In the genomic region with DNA sequence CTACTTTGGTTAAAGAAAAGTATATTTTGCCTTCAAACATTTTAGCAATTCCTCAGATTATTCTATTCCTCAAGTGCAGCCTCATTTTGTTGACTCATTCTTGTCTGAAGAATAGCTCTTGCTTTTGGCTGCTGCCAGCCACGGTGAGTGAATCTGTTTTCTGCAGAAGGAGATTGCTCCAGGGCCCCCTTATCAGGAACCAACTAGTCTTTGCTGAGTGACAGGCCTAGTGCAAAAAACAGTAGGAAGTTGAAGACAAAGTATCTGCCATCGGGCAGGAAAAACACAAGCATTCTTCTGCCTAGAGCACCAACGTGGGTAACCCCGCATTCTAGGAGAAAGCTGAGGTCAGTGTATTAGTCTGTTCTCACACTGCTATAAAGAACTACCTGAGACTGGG, we compare ENCODE assay signal across 29 cellular contexts. TPM values are rescaled to one million over a fixed set of nuclear protein-coding genes. Genes with fewer than 3 reads are reported as not detected.
"Had no signal": no experiment of that assay in that cellular context is flagged by ENCODE, and none has a peak within 500 bp of the region (broad histone marks: within the 10 kb centered on the region; RNA-seq: fewer than 3 reads in every experiment).

No MANE protein-coding gene starts in this region.

- H3K4me1 ChIP-seq: ascending aorta had no signal

- H3K9me3 ChIP-seq: ascending aorta had no signal

- H3K4me2 ChIP-seq: KMS-11 had no signal

- H3K9ac ChIP-seq: KMS-11 had no signal

- H3K36me3 ChIP-seq: ascending aorta had no signal

- H3K27me3 ChIP-seq: ascending aorta had no signal

- H3K4me3 ChIP-seq: ascending aorta had no signal

- ATAC-seq: activated CD8-positive, alpha-beta T cell treated with anti-CD3 and anti-CD28 coated beads for 36 hours; activated T-cell treated with anti-CD3 and anti-CD28 coated beads, Interleukin-2, amount 50 U/mL, for 72 hours; activated T-helper 17 cell treated with anti-CD3 and anti-CD28 coated beads, Interleukin-2, amount 50 U/mL, for 72 hours had no signal

- H3K27ac ChIP-seq: ascending aorta, KMS-11, VCaP had no signal

- DNase-seq: activated B cell treated with CpG ODN at 0.5 μM for 24 hours; activated CD4-positive, alpha-beta T cell treated with anti-CD3 and anti-CD28 coated beads for 1 hour; activated CD4-positive, alpha-beta T cell treated with anti-CD3 and anti-CD28 coated beads for 48 hours; activated CD8-positive, alpha-beta T cell treated with anti-CD3 and anti-CD28 coated beads for 36 hours; activated effector memory CD4-positive, alpha-beta T cell treated with anti-CD3 and anti-CD28 coated beads, Interleukin-2, amount 50 U/mL, for 16 hours; activated naive CD4-positive, alpha-beta T cell; activated naive CD4-positive, alpha-beta T cell treated with anti-CD3 and anti-CD28 coated beads, Interleukin-2, amount 50 U/mL, for 16 hours; activated naive CD8-positive, alpha-beta T cell treated with anti-CD3 and anti-CD28 coated beads for 36 hours; activated T-cell treated with anti-CD3 and anti-CD28 coated beads, Interleukin-2, amount 50 U/mL, for 1 hour; activated T-cell treated with anti-CD3 and anti-CD28 coated beads, Interleukin-2, amount 50 U/mL, for 72 hours; amygdala; MM.1S; MV-4-11; NCI-H1092; NCI-H1436 treated with DMSO at 0.1 percent for 48 hours; NCI-H1694 treated with DMSO at 0.1 percent for 48 hours; NCI-H2029; NCI-H345; NCI-H524 treated with DMSO at 0.1 percent for 48 hours; Right ventricle myocardium superior; SW 1271; T-helper 1 cell; T-helper 2 cell; T-helper 9 cell had no signal

RNA-seq across cellular contexts. Expression of gene ZNF883, which starts 42.3 kb away (rescaled TPM):
- total RNA-seq: ascending aorta, NCI-H460 had no signal
